In the genomic region with DNA sequence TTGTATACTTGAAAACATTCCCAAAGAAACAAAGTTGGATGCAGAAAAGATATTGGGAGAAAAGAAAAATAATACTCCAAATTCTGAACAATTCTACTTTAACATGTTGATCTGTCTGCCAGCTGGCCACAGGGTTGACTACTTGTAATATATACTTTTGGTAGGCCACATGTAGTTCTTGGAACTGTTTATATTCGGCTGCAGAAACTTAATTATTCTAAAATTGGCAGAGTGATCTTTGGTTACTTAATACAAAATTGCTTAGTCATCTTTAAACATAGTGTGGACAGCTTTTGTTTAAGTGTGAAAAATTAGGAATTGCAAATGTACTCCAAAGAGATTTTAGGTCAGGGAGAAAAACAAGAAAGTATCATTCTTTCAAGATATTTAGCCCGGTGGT, we compare ENCODE assay signal across 15 cellular contexts.
DNase-seq lines count a peak whose midpoint lies in the region; ATAC-seq and TF ChIP-seq lines count a peak whose summit lies in the region.
"Had no signal": no experiment of that assay in that cellular context is flagged by ENCODE, and none has a peak within 500 bp of the region (broad histone marks: within the 10 kb centered on the region; RNA-seq: fewer than 3 reads in every experiment).

No MANE protein-coding gene starts in this region.

- CTCF ChIA-PET in mammary epithelial cell (lab: Charles Lee; ENCODE audit: low non-redundant PET), result no interaction called here

- dilution Hi-C loops in mammary epithelial cell (cut with HindIII; ENCODE audit: low sequenced_read_pairs), result no loop called here

- H3K27me3 ChIP-seq in breast epithelium (no peaks in the 10 kb centered on the region), mammary epithelial cell (ENCODE audit: insufficient read depth, low read length) (no peaks in the 10 kb centered on the region), muscle layer of colon (ENCODE audit: control insufficient read depth in 1 of 2, insufficient read depth in 2 of 2, low read length in 2 of 2) (no peaks in the 10 kb centered on the region), vagina (no peaks in the 10 kb centered on the region)

- TF ChIP-seq CTCF in breast epithelium (IDR thresholded peaks at IDR 0.05) (no peak), mammary epithelial cell (conservative IDR thresholded peaks at IDR 0.05 in 1 of 2, IDR thresholded peaks at IDR 0.05 in 1 of 2; ENCODE audit: extremely low read depth in 1 of 2, insufficient read depth in 1 of 2, low read depth in 1 of 2, low read length in 2 of 2) (no peak), vagina (IDR thresholded peaks at IDR 0.05) (no peak)

- H3K9me3 ChIP-seq in breast epithelium, result no peaks in the 10 kb centered on the region
- H3K9me3 ChIP-seq in mammary epithelial cell (replicated peaks; ENCODE audit: insufficient read depth, low read length), result no peaks in the 10 kb centered on the region
- no peaks in the 10 kb centered on the region for H3K9me3 ChIP-seq in muscle layer of colon (ENCODE audit: low read length)
- no peaks in the 10 kb centered on the region for H3K9me3 ChIP-seq in vagina

- H3K4me1 ChIP-seq in breast epithelium (peaks cover 0 to 11% of the 10 kb centered on the region in 2 donors), mammary epithelial cell (ENCODE audit: insufficient read depth, low read length) (peaks cover 14% of the 10 kb centered on the region), muscle layer of colon (ENCODE audit: insufficient read depth, low read length) (peaks cover 78% of the 10 kb centered on the region), vagina (peaks cover 65% of the 10 kb centered on the region)

- H3K4me3 ChIP-seq in breast epithelium, result no peak overlapping the region
- H3K4me3 ChIP-seq in mammary epithelial cell (replicated peaks in 1 of 3; ENCODE audit: insufficient read depth in 1 of 3, low read depth in 2 of 3, low read length in 3 of 3), result no peak overlapping the region
- peak overlapping the region; percentile 12 to 17 for H3K4me3 ChIP-seq in muscle layer of colon (ENCODE audit: low read depth in 1 of 2, low read length in 2 of 2)
- H3K4me3 ChIP-seq in vagina, result no peak overlapping the region

- H3K36me3 ChIP-seq in breast epithelium (no peaks in the 10 kb centered on the region), mammary epithelial cell (ENCODE audit: insufficient read depth, low read length) (no peaks in the 10 kb centered on the region), muscle layer of colon (ENCODE audit: insufficient read depth, low read length) (no peaks in the 10 kb centered on the region), vagina (no peaks in the 10 kb centered on the region)

- DNase-seq in breast epithelium (ENCODE audit: low spot score in 2 of 2), result no peak
- DNase-seq in mammary epithelial cell, result no peak
- DNase-seq in vagina (ENCODE audit: extremely low spot score in 2 of 2), result no peak
- DNase-seq: activated CD4-positive, alpha-beta T cell treated with anti-CD3 and anti-CD28 coated beads for 4 hours; activated effector memory CD4-positive, alpha-beta T cell treated with anti-CD3 and anti-CD28 coated beads, Interleukin-2, amount 50 U/mL, for 16 hours; hypothalamus; NCI-H146; NCI-H774; retina; SHP77 had no signal

- ATAC-seq in GM19395 (IDR thresholded peaks at IDR 0.05; ENCODE audit: unreplicated experiment), result no peak
- no peak for ATAC-seq in GM21515 (IDR thresholded peaks at IDR 0.05; ENCODE audit: unreplicated experiment)
- ATAC-seq in HG02642 (IDR thresholded peaks at IDR 0.05; ENCODE audit: poor library complexity, unreplicated experiment), result no peak

- TF ChIP-seq POLR2A in breast epithelium (IDR thresholded peaks at IDR 0.05), result no peak
- no peak for TF ChIP-seq POLR2A in vagina (IDR thresholded peaks at IDR 0.05)

- H2AFZ ChIP-seq in mammary epithelial cell (ENCODE audit: low read depth, low read length), result no peak overlapping the region

- no peak overlapping the region for H3K4me2 ChIP-seq in mammary epithelial cell (ENCODE audit: insufficient read depth, low read depth, low read length)

- no TSS peak for BruUV-seq in mammary epithelial cell (replicated peaks; lab: Mats Ljungman, UMichigan)

- H3K9ac ChIP-seq in mammary epithelial cell (ENCODE audit: insufficient read depth, low read length) (no peak overlapping the region), muscle layer of colon (ENCODE audit: low read length) (no peak overlapping the region)

- in situ Hi-C loops in mammary epithelial cell (cut with MboI; ENCODE audit: low sequenced_read_pairs in 2 of 2), result no loop called here

- peaks cover 66% of the 10 kb centered on the region for H3K79me2 ChIP-seq in mammary epithelial cell (ENCODE audit: insufficient read depth, low read length)

- no peaks in the 10 kb centered on the region for H4K20me1 ChIP-seq in mammary epithelial cell (ENCODE audit: insufficient read depth, low read length)

- 54% methylated on average over 2 of the region's 2 CpGs for WGBS in mammary epithelial cell (ENCODE audit: low coverage, missing lambda C conversion rate)

- H3K27ac ChIP-seq in breast epithelium (peak overlapping the region; percentile 41 to 42), mammary epithelial cell (ENCODE audit: insufficient read depth, low read depth, low read length) (no peak overlapping the region), cingulate gyrus (ENCODE audit: low read depth, low read length) (peak overlapping the region; percentile 44), muscle layer of colon (ENCODE audit: low read depth, low read length) (peak overlapping the region; percentile 65), vagina (peak overlapping the region; percentile 52)

- intact Hi-C loops in breast epithelium (cut with DNase I; ENCODE audit: low total_unique reads), result no loop called here
- intact Hi-C loops in mammary epithelial cell (cut with micrococcal nuclease), result no loop called here
- intact Hi-C loops in vagina (cut with DNase I), result no loop called here

Comparison
In these comparisons a context has a peak if more than half of its experiments do, and no peak if none do; other contexts are left out.
1. H3K4me3 ChIP-seq: peak in muscle layer of colon (2 of 2); none in breast epithelium (0 of 3), mammary epithelial cell (0 of 3) and vagina (0 of 2).